Comparison of ENCODE assay signal across 28 cellular contexts in genomic region chr3:156029208-156029607, GRCh38.
"Had no signal": no experiment of that assay in that cellular context is flagged by ENCODE, and none has a peak within 500 bp of the region (broad histone marks: within the 10 kb centered on the region; RNA-seq: fewer than 3 reads in every experiment).

No MANE protein-coding gene starts in this region.

- H3K4me1 Mint-ChIP-seq: stimulated activated effector memory CD8-positive, alpha-beta T cell treated with anti-CD3 and anti-CD28 coated beads, Interleukin-12 subunit alpha, Interleukin-12 subunit beta, amount 100 ng/mL, for 72 hours; stimulated activated memory B cell treated with anti-CD40 and anti-IgM and Interleukin-4, amounts not matched to agents 10 μg/mL and 1 μg/mL and 100 μg/mL, for 72 hours; stimulated activated naive B cell treated with anti-CD40 and anti-IgM and Interleukin-4, amounts not matched to agents 10 μg/mL and 1 μg/mL and 100 μg/mL, for 72 hours; stimulated activated naive CD8-positive, alpha-beta T cell treated with anti-CD3 and anti-CD28 coated beads, Interleukin-15, amount 100 ng/mL, for 72 hours had no signal

- ATAC-seq: stimulated activated effector memory CD8-positive, alpha-beta T cell treated with anti-CD3 and anti-CD28 coated beads, Interleukin-12 subunit alpha, Interleukin-12 subunit beta, amount 100 ng/mL, for 72 hours; stimulated activated memory B cell treated with anti-CD40 and anti-IgM and Interleukin-4, amounts not matched to agents 10 μg/mL and 1 μg/mL and 100 μg/mL, for 72 hours; stimulated activated naive B cell treated with anti-CD40 and anti-IgM and Interleukin-4, amounts not matched to agents 10 μg/mL and 1 μg/mL and 100 μg/mL, for 72 hours; stimulated activated naive CD8-positive, alpha-beta T cell treated with anti-CD3 and anti-CD28 coated beads, Interleukin-15, amount 100 ng/mL, for 72 hours; stimulated activated naive CD8-positive, alpha-beta T cell treated with anti-CD3 and anti-CD28 coated beads, Interleukin-15, Interleukin-2, amounts not matched to agents 100 U/mL and 50 U/mL, for 24 hours; upper lobe of right lung had no signal

- H3K36me3 Mint-ChIP-seq: stimulated activated effector memory CD8-positive, alpha-beta T cell treated with anti-CD3 and anti-CD28 coated beads, Interleukin-12 subunit alpha, Interleukin-12 subunit beta, amount 100 ng/mL, for 72 hours; stimulated activated memory B cell treated with anti-CD40 and anti-IgM and Interleukin-4, amounts not matched to agents 10 μg/mL and 1 μg/mL and 100 μg/mL, for 72 hours; stimulated activated naive B cell treated with anti-CD40 and anti-IgM and Interleukin-4, amounts not matched to agents 10 μg/mL and 1 μg/mL and 100 μg/mL, for 72 hours; type B pancreatic cell had no signal

- H3K4me3 ChIP-seq: stomach, suprapubic skin, testis, thoracic aorta, thyroid gland, tibial artery, tibial nerve, transverse colon, upper lobe of left lung, upper lobe of right lung, uterus, vagina had no signal

- H3K4me3 Mint-ChIP-seq: stimulated activated effector memory CD8-positive, alpha-beta T cell treated with anti-CD3 and anti-CD28 coated beads, Interleukin-12 subunit alpha, Interleukin-12 subunit beta, amount 100 ng/mL, for 72 hours; stimulated activated memory B cell treated with anti-CD40 and anti-IgM and Interleukin-4, amounts not matched to agents 10 μg/mL and 1 μg/mL and 100 μg/mL, for 72 hours; stimulated activated naive B cell treated with anti-CD40 and anti-IgM and Interleukin-4, amounts not matched to agents 10 μg/mL and 1 μg/mL and 100 μg/mL, for 72 hours; stimulated activated naive CD8-positive, alpha-beta T cell treated with anti-CD3 and anti-CD28 coated beads, Interleukin-15, amount 100 ng/mL, for 72 hours; stimulated activated naive CD8-positive, alpha-beta T cell treated with anti-CD3 and anti-CD28 coated beads, Interleukin-15, Interleukin-2, amounts not matched to agents 100 ng/mL and 50 ng/mL, for 24 hours; type B pancreatic cell had no signal

- H3K27ac ChIP-seq: stomach, suprapubic skin, testis, thoracic aorta, thyroid gland, tibial artery, tibial nerve, transverse colon, upper lobe of left lung, upper lobe of right lung, uterus, vagina had no signal

- H3K4me1 ChIP-seq: stomach, suprapubic skin, testis, tibial artery, tibial nerve, transverse colon, upper lobe of left lung, upper lobe of right lung, uterus, vagina had no signal

- H3K27ac Mint-ChIP-seq: stimulated activated effector memory CD8-positive, alpha-beta T cell treated with anti-CD3 and anti-CD28 coated beads, Interleukin-12 subunit alpha, Interleukin-12 subunit beta, amount 100 ng/mL, for 72 hours; stimulated activated memory B cell treated with anti-CD40 and anti-IgM and Interleukin-4, amounts not matched to agents 10 μg/mL and 1 μg/mL and 100 μg/mL, for 72 hours; stimulated activated naive B cell treated with anti-CD40 and anti-IgM and Interleukin-4, amounts not matched to agents 10 μg/mL and 1 μg/mL and 100 μg/mL, for 72 hours; stimulated activated naive CD8-positive, alpha-beta T cell treated with anti-CD3 and anti-CD28 coated beads, Interleukin-15, amount 100 ng/mL, for 72 hours; stimulated activated naive CD8-positive, alpha-beta T cell treated with anti-CD3 and anti-CD28 coated beads, Interleukin-15, Interleukin-2, amounts not matched to agents 100 ng/mL and 50 ng/mL, for 24 hours; type B pancreatic cell had no signal

- DNase-seq: stimulated activated CD4-positive, alpha-beta T cell treated with anti-CD3 and anti-CD28 coated beads, Interleukin-2, amount 100 ng/mL, for 48 hours; stimulated activated CD4-positive, alpha-beta T cell treated with anti-CD3 and anti-CD28 coated beads, Interleukin-4, amount 100 ng/mL, for 1 hour; stimulated activated CD4-positive, alpha-beta T cell treated with anti-CD3 and anti-CD28 coated beads, Interleukin-4, amount 100 ng/mL, for 24 hours; stimulated activated CD4-positive, alpha-beta T cell treated with anti-CD3 and anti-CD28 coated beads, Interleukin-4, amount 100 ng/mL, for 4 hours; stimulated activated CD8-positive, alpha-beta memory T cell treated with anti-CD3 and anti-CD28 coated beads, Interleukin-4, amount 100 ng/mL, for 48 hours; stimulated activated naive B cell treated with anti-CD40 and anti-IgM and Interleukin-4, amounts not matched to agents 10 μg/mL and 1 μg/mL and 100 μg/mL, for 72 hours; stimulated activated naive CD4-positive, alpha-beta T cell; stimulated activated naive CD4-positive, alpha-beta T cell treated with Interleukin-2 at 50 U/mL for 16 hours; stimulated activated naive CD8-positive, alpha-beta T cell treated with anti-CD3 and anti-CD28 coated beads, Interleukin-15, amount 100 ng/mL, for 72 hours; stimulated activated naive CD8-positive, alpha-beta T cell treated with anti-CD3 and anti-CD28 coated beads, Interleukin-15, Interleukin-2, amounts not matched to agents 100 U/mL and 50 U/mL, for 24 hours; stomach; substantia nigra; testis; thyroid gland; tibial artery; transverse colon; upper lobe of left lung; upper lobe of right lung; uterus had no signal

- H3K36me3 ChIP-seq: stomach, suprapubic skin, thoracic aorta, thyroid gland, tibial artery, tibial nerve, transverse colon, upper lobe of left lung, upper lobe of right lung, uterus, vagina had no signal

- H3K9me3 ChIP-seq: stomach, suprapubic skin, testis, thoracic aorta, thyroid gland, tibial artery, tibial nerve, transverse colon, upper lobe of left lung, upper lobe of right lung, uterus, vagina had no signal

- FAIRE-seq: urothelium cell line had no signal

- H3K9me3 Mint-ChIP-seq: stimulated activated effector memory CD8-positive, alpha-beta T cell treated with anti-CD3 and anti-CD28 coated beads, Interleukin-12 subunit alpha, Interleukin-12 subunit beta, amount 100 ng/mL, for 72 hours; stimulated activated memory B cell treated with anti-CD40 and anti-IgM and Interleukin-4, amounts not matched to agents 10 μg/mL and 1 μg/mL and 100 μg/mL, for 72 hours; stimulated activated naive B cell treated with anti-CD40 and anti-IgM and Interleukin-4, amounts not matched to agents 10 μg/mL and 1 μg/mL and 100 μg/mL, for 72 hours; stimulated activated naive CD8-positive, alpha-beta T cell treated with anti-CD3 and anti-CD28 coated beads, Interleukin-15, amount 100 ng/mL, for 72 hours; stimulated activated naive CD8-positive, alpha-beta T cell treated with anti-CD3 and anti-CD28 coated beads, Interleukin-15, Interleukin-2, amounts not matched to agents 100 ng/mL and 50 ng/mL, for 24 hours had no signal

- H3K27me3 ChIP-seq: stomach, suprapubic skin, testis, thyroid gland, tibial artery, tibial nerve, transverse colon, upper lobe of left lung, upper lobe of right lung, uterus, vagina had no signal
